ENCODE assay signal across 9 cellular contexts in genomic region chr2:10407841-10408648, GRCh38. TPM values are rescaled to one million over a fixed set of nuclear protein-coding genes. Genes with fewer than 3 reads are reported as not detected.
DNase-seq lines count a peak whose midpoint lies in the region; ATAC-seq, FAIRE-seq and TF ChIP-seq lines count a peak whose summit lies in the region.
"Had no signal": no experiment of that assay in that cellular context is flagged by ENCODE, and none has a peak within 500 bp of the region (broad histone marks: within the 10 kb centered on the region; RNA-seq: fewer than 3 reads in every experiment).

No MANE protein-coding gene starts in this region.

- in situ Hi-C loops in G401 (cut with HindIII; ENCODE audit: low sequenced_read_pairs): no loop called here

- no peak for TF ChIP-seq CTCF in AG04450 (IDR thresholded peaks at IDR 0.05; ENCODE audit: low read depth, low read length)
- TF ChIP-seq CTCF in kidney (IDR thresholded peaks at IDR 0.05; ENCODE audit: borderline replicate concordance, extremely low read depth, insufficient read depth): no peak

- ATAC-seq in GM19043 (IDR thresholded peaks at IDR 0.05; ENCODE audit: low read depth, unreplicated experiment) (peak; percentile 40), HG03571 (IDR thresholded peaks at IDR 0.05; ENCODE audit: unreplicated experiment) (peak; percentile 39)

- intact Hi-C loops in kidney (cut with DNase I): no loop called here

- H3K4me1 ChIP-seq in kidney (ENCODE audit: control insufficient read depth in 1 of 2, insufficient read depth in 1 of 2, low read depth in 1 of 2, low read length in 2 of 2): peaks cover 39 to 43% of the 10 kb centered on the region in 2 donors

- DNase-seq in AG04450 (ENCODE audit: low read depth, low spot score) (no peak), T follicular helper cell (ENCODE audit: low read depth) (peak; percentile 13), amniotic stem cell (lab: John Stamatoyannopoulos, UW) (peak; percentile 56), kidney (peak; percentile 87), G401 (ENCODE audit: low spot score) (no peak)
- DNase-seq in stimulated activated CD8-positive, alpha-beta memory T cell treated with anti-CD3 and anti-CD28 coated beads, Interleukin-15, amount 100 ng/mL, for 48 hours (ENCODE audit: low read depth in 2 of 2): peak; percentile 69

- no peak overlapping the region for H3K4me3 ChIP-seq in AG04450 (ENCODE audit: low read depth, low read length)
- no peak overlapping the region for H3K4me3 ChIP-seq in kidney (ENCODE audit: low read length in 2 of 2)
- H3K4me3 ChIP-seq: ovary had no signal

- H3K27me3 ChIP-seq in AG04450 (ENCODE audit: control insufficient read depth, insufficient read depth, low read length): no peaks in the 10 kb centered on the region
- H3K27me3 ChIP-seq: ovary had no signal

- H3K9ac ChIP-seq in kidney (ENCODE audit: low read length in 2 of 2): peak overlapping the region in 1 of 2 donors; percentile 8

- H3K9me3 ChIP-seq in AG04450 (ENCODE audit: control insufficient read depth, insufficient read depth, low read length): no peaks in the 10 kb centered on the region; the same call in 1 of the 2 replicates
- no peaks in the 10 kb centered on the region for H3K9me3 ChIP-seq in kidney (ENCODE audit: control insufficient read depth in 1 of 2, low read length in 2 of 2)
- H3K9me3 ChIP-seq: ovary had no signal

- CTCF ChIA-PET in AG04450 (lab: Charles Lee): interaction anchor here (0.5 to 4.2 kb wide), 31 partner anchors 10 to 351 kb away, joined by 3 to 140 read pairs (median 7); no protein-coding TSS in a partner anchor

- no peaks in the 10 kb centered on the region for H3K36me3 ChIP-seq in kidney (ENCODE audit: control insufficient read depth in 1 of 2, insufficient read depth in 2 of 2, low read length in 2 of 2)
- H3K36me3 ChIP-seq: ovary had no signal

- FAIRE-seq in kidney (lab: Jason Lieb, UNC): no peak

- POLR2A ChIA-PET in AG04450 (lab: Yijun Ruan, JAX): interaction anchor here (0.9 to 1.7 kb wide), 2 partner anchors 105 to 284 kb away, joined by 7 to 8 read pairs; partner anchors contain the start of gene HPCAL1

- H3K27ac ChIP-seq in AG04450 (ENCODE audit: low read depth, low read length) (peak overlapping the region; percentile 21), kidney (ENCODE audit: low read depth in 2 of 2, low read length in 2 of 2) (no peak overlapping the region)
- H3K27ac ChIP-seq: ovary had no signal

RNA-seq across cellular contexts. Expression of gene ODC1, which starts 40.1 kb away (rescaled TPM):
- polyA plus RNA-seq in AG04450 (2011; rRNA removed) (143 and 168 TPM in 2 replicates), kidney (ENCODE audit: insufficient read depth, low read depth, low replicate concordance) (94.4 TPM)
- polyA minus RNA-seq in AG04450 (2011; rRNA and poly(A)+ RNA removed): 92.7 and 98.7 TPM in 2 replicates
- 97.5 TPM for total RNA-seq in kidney
- total RNA-seq in G401 (2014; rRNA removed; shearing (Covaris generic)): 382 and 511 TPM in 2 replicates

Comparison
In these comparisons a context has a peak if more than half of its experiments do, and no peak if none do; other contexts are left out.
1. DNase-seq: peak in T follicular helper cell (single experiment), amniotic stem cell (single experiment), kidney (single experiment) and stimulated activated CD8-positive, alpha-beta memory T cell treated with anti-CD3 and anti-CD28 coated beads, Interleukin-15, amount 100 ng/mL, for 48 hours (2 of 2); none in AG04450 (single experiment) and G401 (single experiment).